Comparison of ENCODE assay signal across 15 cellular contexts in genomic region chr3:183527980-183528379, GRCh38. TPM values are rescaled to one million over a fixed set of nuclear protein-coding genes. Genes with fewer than 3 reads are reported as not detected.
DNase-seq lines count a peak whose midpoint lies in the region; ATAC-seq, FAIRE-seq and TF ChIP-seq lines count a peak whose summit lies in the region.
"Had no signal": no experiment of that assay in that cellular context is flagged by ENCODE, and none has a peak within 500 bp of the region (broad histone marks: within the 10 kb centered on the region; RNA-seq: fewer than 3 reads in every experiment).

No MANE protein-coding gene starts in this region.

- H3K27ac Mint-ChIP-seq in memory B cell = peak overlapping the region; percentile 92

- H3K27me3 Mint-ChIP-seq in memory B cell = no peaks in the 10 kb centered on the region

- no peaks in the 10 kb centered on the region for H3K9me3 Mint-ChIP-seq in memory B cell

- peaks cover 0 to 40% (median 2%) of the 10 kb centered on the region in 12 donors for H3K4me1 ChIP-seq in heart left ventricle

- H3K9me3 ChIP-seq in heart left ventricle = peaks cover 0 to 6% (median 0%) of the 10 kb centered on the region in 12 donors

- H3K4me3 Mint-ChIP-seq in memory B cell = peak overlapping the region; percentile 84

- no peak overlapping the region for H3K4me3 ChIP-seq in heart left ventricle

- FAIRE-seq in GM18507 (lab: Jason Lieb, UNC) = peak; percentile 57
- FAIRE-seq: bronchial epithelial cell had no signal

- DNase-seq in GM18507 (ENCODE audit: extremely low spot score, insufficient read length, low read depth) (no peak), memory B cell (ENCODE audit: low spot score in 2 of 2) (peak; percentile 32 to 39), EL (no peak), heart left ventricle (no peak), NCI-H1694 treated with DMSO at 0.1 percent for 48 hours (lab: John Stamatoyannopoulos, UW) (no peak)
- DNase-seq in central memory CD4-positive, alpha-beta T cell = no peak
- DNase-seq: islet precursor cell; NCI-H1930; occipital lobe; stimulated activated CD4-positive, alpha-beta T cell treated with anti-CD3 and anti-CD28 coated beads, Interleukin-1b, Interleukin-23, amount 100 ng/mL, for 48 hours had no signal

- H3K4me1 Mint-ChIP-seq in memory B cell = peaks cover 54% of the 10 kb centered on the region

- no peak for TF ChIP-seq POLR2A in heart left ventricle (IDR thresholded peaks at IDR 0.05)

- H3K36me3 Mint-ChIP-seq in memory B cell = peaks cover 42% of the 10 kb centered on the region

- no peak overlapping the region for H3K27ac ChIP-seq in heart left ventricle

- no peak for TF ChIP-seq CTCF in heart left ventricle (IDR thresholded peaks at IDR 0.05)

- peaks cover 0 to 6% (median 0%) of the 10 kb centered on the region in 9 donors for H3K36me3 ChIP-seq in heart left ventricle

- no peaks in the 10 kb centered on the region for H3K27me3 ChIP-seq in heart left ventricle

- 93 to 99% (median 95%) methylated on average over 6 of the region's 6 CpGs for WGBS in heart left ventricle, 4 donors

- intact Hi-C loops in heart left ventricle (cut with DNase I) = no loop called here

- peak; percentile 34 for ATAC-seq in GM21515 (IDR thresholded peaks at IDR 0.05; ENCODE audit: unreplicated experiment)
- peak; percentile 38 for ATAC-seq in HG03442 (IDR thresholded peaks at IDR 0.05; ENCODE audit: unreplicated experiment)
- ATAC-seq in memory B cell (ENCODE audit: low read depth) = peak; percentile 72
- ATAC-seq in heart left ventricle = no peak

RNA-seq across cellular contexts. Expression of gene KLHL6, which starts 27.5 kb away (rescaled TPM):
- total RNA-seq in heart left ventricle = 1 to 10 TPM in 5 of 9 donors, under 1 TPM in 4; 0.67 to 8.1 (median 1.1) TPM
- under 1 TPM; 0.46 to 0.82 TPM for polyA plus RNA-seq in heart left ventricle
- total RNA-seq: Daoy, fibroblast of lung had no signal
- polyA plus RNA-seq: fibroblast of lung had no signal

Comparison
In these comparisons a context has a peak if more than half of its experiments do, and no peak if none do; other contexts are left out.
1. DNase-seq: peak in memory B cell (2 of 2); none in GM18507 (single experiment), EL (single experiment), central memory CD4-positive, alpha-beta T cell (single experiment), heart left ventricle (0 of 5) and NCI-H1694 treated with DMSO at 0.1 percent for 48 hours (single experiment).
2. ATAC-seq: peak in GM21515 (single experiment), HG03442 (single experiment) and memory B cell (single experiment); none in heart left ventricle (0 of 4).